Comparison of ENCODE assay signal across 19 cellular contexts in the genomic region with DNA sequence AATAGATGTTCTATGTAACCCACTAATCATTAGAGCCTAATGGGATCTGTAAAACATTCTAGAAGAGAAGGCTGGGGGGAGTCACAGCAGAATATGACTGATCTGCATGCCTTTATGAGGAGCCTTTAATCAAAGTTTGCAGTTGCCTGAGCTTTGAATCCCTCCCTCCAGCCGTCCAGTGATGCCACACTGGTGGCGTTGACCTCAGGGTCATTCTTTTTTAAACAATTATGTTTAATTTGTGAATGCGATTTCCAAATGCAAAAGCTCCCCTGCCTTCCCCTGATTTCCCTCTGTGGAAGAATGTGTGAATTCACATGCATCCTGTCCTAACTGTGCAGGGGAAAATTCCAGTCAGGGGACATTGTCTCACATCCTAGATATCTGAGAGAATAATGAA.
"Had no signal": no experiment of that assay in that cellular context is flagged by ENCODE, and none has a peak within 500 bp of the region (broad histone marks: within the 10 kb centered on the region; RNA-seq: fewer than 3 reads in every experiment).

No MANE protein-coding gene starts in this region.

- H3K9ac ChIP-seq: SK-N-SH had no signal

- DNase-seq: Karpas-422, KBM-7, MM.1S, NCI-H1092 treated with DMSO at 0.1 percent for 48 hours, NCI-H1436, NCI-H187, NCI-H2029, NCI-H2081 treated with DMSO at 0.1 percent for 48 hours, NCI-H2171, NCI-H226, NCI-H446, NCI-H510A, NCI-H524 treated with DMSO at 0.1 percent for 48 hours, NCI-H69, NCI-H774, Right ventricle myocardium superior, RPMI8226, SK-N-SH had no signal

- H3K4me2 ChIP-seq: SK-N-SH had no signal

- H3K9me3 ChIP-seq: SK-N-SH had no signal

- FAIRE-seq: RCC 7860 had no signal
